18 cellular contexts compared by ENCODE assay signal in the genomic region with DNA sequence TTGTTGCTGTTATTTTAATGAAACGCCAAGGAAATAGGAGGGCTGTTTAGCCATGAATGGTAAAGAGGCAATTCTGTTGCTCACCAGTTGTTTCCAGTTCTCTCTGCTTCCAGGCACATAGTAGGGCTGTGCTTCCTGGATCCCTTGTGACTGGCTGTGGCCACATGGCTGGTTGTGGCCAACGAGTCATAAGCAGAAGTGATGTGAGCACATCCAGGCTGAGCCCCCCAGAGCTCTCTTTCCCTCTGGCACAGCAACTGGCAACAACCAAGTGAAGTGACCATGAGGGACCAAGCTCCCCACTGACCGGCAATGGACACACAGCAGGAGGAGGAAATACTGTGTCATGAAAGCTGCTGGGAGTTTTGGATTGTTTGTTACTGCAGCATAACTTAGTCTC. TPM values are rescaled to one million over a fixed set of nuclear protein-coding genes. Genes with fewer than 3 reads are reported as not detected.
A peak's percentile ranks its signal among the peaks of the same experiment; 100 is the strongest.
DNase-seq lines count a peak whose midpoint lies in the region; ATAC-seq and TF ChIP-seq lines count a peak whose summit lies in the region.
"Had no signal": no experiment of that assay in that cellular context is flagged by ENCODE, and none has a peak within 500 bp of the region (broad histone marks: within the 10 kb centered on the region; RNA-seq: fewer than 3 reads in every experiment).

No MANE protein-coding gene starts in this region.

- no peak for TF ChIP-seq POLR2A in right lobe of liver (IDR thresholded peaks at IDR 0.05)

- H3K27me3 ChIP-seq in right lobe of liver: no peaks in the 10 kb centered on the region
- H3K27me3 ChIP-seq: Peyer's patch had no signal

- H3K4me3 ChIP-seq in right lobe of liver: no peak overlapping the region
- H3K4me3 ChIP-seq: Peyer's patch had no signal

- TF ChIP-seq CTCF in right lobe of liver (IDR thresholded peaks at IDR 0.05): no peak

- DNase-seq in left cardiac atrium (peak; percentile 11), left ventricle myocardium superior (no peak), right lobe of liver (peak in 2 of 3 donors; percentile 11 to 24), SKM-1 (lab: John Stamatoyannopoulos, UW; ENCODE audit: unreplicated experiment) (no peak), SW480 (ENCODE audit: low spot score) (no peak), NCI-H1092 (lab: John Stamatoyannopoulos, UW) (no peak), T1000 (lab: John Stamatoyannopoulos, UW) (no peak)
- DNase-seq: 8988T; CD4-positive, CD25-positive, alpha-beta regulatory T cell; DMS53; HCEC 1CT; NCI-H1417 treated with DMSO at 0.1 percent for 48 hours; NCI-H2029 treated with DMSO at 0.1 percent for 48 hours; NCI-H510A; Peyer's patch; SHP77 treated with DMSO at 0.1 percent for 48 hours had no signal

- peaks cover 0 to 5% (median 0%) of the 10 kb centered on the region in 4 donors for H3K4me1 ChIP-seq in right lobe of liver

- H3K9me3 ChIP-seq in right lobe of liver: no peaks in the 10 kb centered on the region
- H3K9me3 ChIP-seq: Peyer's patch had no signal

- H3K27ac ChIP-seq in angular gyrus (ENCODE audit: low read depth, low read length) (peak overlapping the region; percentile 96), right lobe of liver (no peak overlapping the region)
- H3K27ac ChIP-seq: Peyer's patch had no signal

- ATAC-seq in left cardiac atrium (no peak), left ventricle myocardium superior (no peak), right lobe of liver (no peak)

- 40% methylated on average over 2 of the region's 3 CpGs for WGBS in right lobe of liver (ENCODE audit: insufficient coverage, low coverage, low lambda C conversion rate, missing lambda C conversion rate)

- intact Hi-C loops in left cardiac atrium (cut with DNase I) (no loop called here), left ventricle myocardium superior (cut with micrococcal nuclease) (no loop called here), right lobe of liver (cut with DNase I) (no loop called here)

- no peaks in the 10 kb centered on the region for H3K36me3 ChIP-seq in right lobe of liver
- H3K36me3 ChIP-seq: Peyer's patch had no signal

RNA-seq across cellular contexts. Expression of gene GRID1, which starts 10.3 kb away (rescaled TPM):
- under 1 TPM; 0.52 to 0.59 TPM for total RNA-seq in left cardiac atrium
- 2.4 TPM for total RNA-seq in left ventricle myocardium superior
- 1 to 10 TPM in 2 of 6 experiments, under 1 TPM in 4; 0.05 to 1.9 (median 0.81) TPM for total RNA-seq in right lobe of liver
- total RNA-seq: CD4-positive, CD25-positive, alpha-beta regulatory T cell; MCF 10A had no signal

Comparison
In these comparisons a context has a peak if more than half of its experiments do, and no peak if none do; other contexts are left out.
1. DNase-seq: peak in left cardiac atrium (single experiment) and right lobe of liver (2 of 3); none in left ventricle myocardium superior (single experiment), SKM-1 (single experiment), SW480 (single experiment), NCI-H1092 (single experiment) and T1000 (single experiment).